ENCODE assay signal across 8 cellular contexts in genomic region chr11:13668102-13668956, GRCh38. TPM values are rescaled to one million over a fixed set of nuclear protein-coding genes. Genes with fewer than 3 reads are reported as not detected.
DNase-seq lines count a peak whose midpoint lies in the region; ATAC-seq and TF ChIP-seq lines count a peak whose summit lies in the region.

Gene FAR1, plus strand, starts transcription at chr11:13668668. Its CDS starts 26,098 bp downstream, at chr11:13694766.

- no TSS peak for BruUV-seq in Panc1 (replicated peaks; lab: Mats Ljungman, UMichigan)

- H2AFZ ChIP-seq in KMS-11 (ENCODE audit: low read depth) = peak within 1 kb of the TSS; percentile 94

- peak within 1 kb of the TSS; percentile 44 for H3K4me2 ChIP-seq in KMS-11

- H3K9me3 ChIP-seq in Panc1 (ENCODE audit: control insufficient read depth, insufficient read depth, low read depth, low read length) (no peaks in the 10 kb centered on the region), esophagus (ENCODE audit: control insufficient read depth in 2 of 2, insufficient read depth in 1 of 2, low read depth in 1 of 2, low read length in 1 of 2) (no peaks in the 10 kb centered on the region), muscle layer of duodenum (ENCODE audit: control insufficient read depth in 1 of 2, low read length in 2 of 2) (no peaks in the 10 kb centered on the region)

- DNase-seq in DMS79 treated with DMSO at 0.1 percent for 48 hours (lab: John Stamatoyannopoulos, UW) (peak; percentile 95), Panc1 (ENCODE audit: low read depth, low spot score) (peak; percentile 91)
- peak; percentile 97 for DNase-seq in activated T-cell treated with anti-CD3 and anti-CD28 coated beads, Interleukin-2, amount 50 U/mL, for 48 hours
- peak; percentile 93 to 97 for DNase-seq in stimulated activated CD8-positive, alpha-beta memory T cell treated with anti-CD3 and anti-CD28 coated beads, Interleukin-7, amount 100 ng/mL, for 4 hours (ENCODE audit: low read depth in 2 of 2)

- no peaks in the 10 kb centered on the region for H4K20me1 ChIP-seq in KMS-11 (ENCODE audit: insufficient read depth)

- intact Hi-C loops in Panc1 (cut with micrococcal nuclease; ENCODE audit: unreplicated experiment) = loop anchor here (5.0 to 10.0 kb wide), 2 partner anchors 181 to 204 kb away; partner anchors contain the start of gene BTBD10

- peak; percentile 89 for ATAC-seq in GM21723 (IDR thresholded peaks at IDR 0.05; ENCODE audit: unreplicated experiment)
- ATAC-seq in Panc1 = peak; percentile 96

- H3K27ac ChIP-seq in KMS-11 (peak within 1 kb of the TSS; percentile 65), Panc1 (ENCODE audit: low read length) (peak within 1 kb of the TSS; percentile 88), esophagus (ENCODE audit: low read depth in 2 of 2, low read length in 1 of 2) (peak within 1 kb of the TSS; percentile 91 to 92), muscle layer of duodenum (ENCODE audit: low read length) (peak within 1 kb of the TSS; percentile 74)

- POLR2A ChIA-PET in Panc1 (lab: Charles Lee) = interaction anchor here (0.7 kb wide), 1 partner anchor 8 kb away, joined by 3 read pairs; no protein-coding TSS in a partner anchor

- H3K27me3 ChIP-seq in KMS-11 (ENCODE audit: insufficient read depth, low read depth) (no peaks in the 10 kb centered on the region), Panc1 (ENCODE audit: control insufficient read depth, insufficient read depth, low read length) (peaks cover 8% of the 10 kb centered on the region), esophagus (ENCODE audit: control insufficient read depth in 1 of 2, insufficient read depth in 2 of 2, low read length in 2 of 2) (no peaks in the 10 kb centered on the region), muscle layer of duodenum (ENCODE audit: low read depth, low read length) (no peaks in the 10 kb centered on the region)

- H3K4me3 ChIP-seq in KMS-11 (IDR thresholded peaks at IDR 0.05; ENCODE audit: insufficient read depth, low read depth, low read length) (no peak within 1 kb of the TSS), Panc1 (ENCODE audit: low read depth in 2 of 2, low read length in 2 of 2) (peak within 1 kb of the TSS; percentile 87 to 89), esophagus (ENCODE audit: low read depth in 1 of 2, low read length in 2 of 2) (peak within 1 kb of the TSS; percentile 81 to 82), muscle layer of duodenum (ENCODE audit: low read depth in 1 of 2, low read length in 2 of 2) (peak within 1 kb of the TSS; percentile 84 to 85)

- no peaks in the 10 kb centered on the region for H3K36me3 ChIP-seq in KMS-11 (ENCODE audit: insufficient read depth)
- no peaks in the 10 kb centered on the region for H3K36me3 ChIP-seq in Panc1 (ENCODE audit: control insufficient read depth, insufficient read depth, low read length)
- no peaks in the 10 kb centered on the region for H3K36me3 ChIP-seq in esophagus (ENCODE audit: control insufficient read depth in 2 of 2, insufficient read depth in 2 of 2, low read length in 1 of 2)
- H3K36me3 ChIP-seq in muscle layer of duodenum (ENCODE audit: control insufficient read depth in 1 of 2, insufficient read depth in 2 of 2, low read length in 2 of 2) = no peaks in the 10 kb centered on the region

- H3K4me1 ChIP-seq in KMS-11 (ENCODE audit: low read depth, poor library complexity, severe bottlenecking) = peaks cover 37% of the 10 kb centered on the region
- peaks cover 4% of the 10 kb centered on the region for H3K4me1 ChIP-seq in Panc1 (ENCODE audit: control insufficient read depth, insufficient read depth, low read length)
- no peaks in the 10 kb centered on the region for H3K4me1 ChIP-seq in esophagus (ENCODE audit: control insufficient read depth in 2 of 2, insufficient read depth in 2 of 2, low read length in 1 of 2)
- H3K4me1 ChIP-seq in muscle layer of duodenum (ENCODE audit: control insufficient read depth in 1 of 2, insufficient read depth in 2 of 2, low read length in 2 of 2) = peaks cover 10 to 23% of the 10 kb centered on the region in 2 donors

- H3K79me2 ChIP-seq in KMS-11 (ENCODE audit: insufficient read depth, low read depth) = peaks cover 45% of the 10 kb centered on the region

- in situ Hi-C loops in Panc1 (cut with HindIII; ENCODE audit: low pct_unique_long_range_greater_than_20kb, low sequenced_read_pairs) = no loop called here

- 0 out of 2 replicates have a peak, but pooled peaks have one; percentile 29 for TF ChIP-seq CTCF in KMS-11 (conservative IDR thresholded peaks at IDR 0.05; ENCODE audit: low read depth, low read length)
- peak; percentile 85 for TF ChIP-seq CTCF in Panc1 (IDR thresholded peaks at IDR 0.05)

- peak within 1 kb of the TSS; percentile 78 for H3K9ac ChIP-seq in KMS-11

- CTCF ChIA-PET in Panc1 (lab: Charles Lee) = interaction anchor here (0.6 kb wide), 1 partner anchor 133 kb away, joined by 5 read pairs; no protein-coding TSS in a partner anchor

- WGBS in esophagus, 2 donors = 0 to 1% methylated on average over 91 to 104 of the region's 104 CpGs

RNA-seq across cellular contexts. Expression of gene FAR1, which starts in this region (rescaled TPM):
- total RNA-seq in Panc1 (2021; ENCODE audit: unreplicated experiment) = 60.4 TPM
- polyA plus RNA-seq in Panc1 (2012; ENCODE audit: insufficient read length) = 31.4 TPM
- 10 to 100 TPM; 36.8 to 42.5 TPM for polyA plus RNA-seq in esophagus
